ENCODE assay signal across 21 cellular contexts in the genomic region with DNA sequence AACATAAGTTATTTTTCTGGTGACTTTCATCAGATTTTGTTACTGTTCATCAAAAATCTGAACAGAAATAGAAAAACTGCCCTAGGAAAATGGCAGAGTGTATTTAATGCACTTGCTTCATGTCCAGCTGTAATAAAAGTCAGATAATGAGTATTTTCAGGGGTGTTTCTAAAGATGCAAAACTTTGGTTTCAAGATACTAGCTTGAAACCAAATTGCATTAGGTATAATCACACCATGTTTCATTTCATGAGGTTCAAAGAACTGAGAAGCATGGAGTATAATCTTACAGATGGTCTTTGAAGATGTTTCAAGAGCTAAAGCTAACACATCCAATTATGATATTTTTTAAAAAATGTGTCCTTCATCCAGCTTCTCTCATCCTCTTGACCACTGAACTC.
A peak's percentile ranks its signal among the peaks of the same experiment; 100 is the strongest.
DNase-seq lines count a peak whose midpoint lies in the region; ATAC-seq, FAIRE-seq and TF ChIP-seq lines count a peak whose summit lies in the region.
"Had no signal": no experiment of that assay in that cellular context is flagged by ENCODE, and none has a peak within 500 bp of the region (broad histone marks: within the 10 kb centered on the region; RNA-seq: fewer than 3 reads in every experiment).

No MANE protein-coding gene starts in this region.

- intact Hi-C loops in Caco-2 (cut with micrococcal nuclease; ENCODE audit: unreplicated experiment), result no loop called here

- no peaks in the 10 kb centered on the region for H3K36me3 Mint-ChIP-seq in Caco-2 (ENCODE audit: insufficient read depth, unreplicated experiment)
- H3K36me3 Mint-ChIP-seq: T-cell had no signal

- H3K4me3 ChIP-seq in Peyer's patch (no peak overlapping the region), Caco-2 (ENCODE audit: low read depth, low read length) (no peak overlapping the region)
- H3K4me3 ChIP-seq: skin epidermis had no signal

- TF ChIP-seq CTCF in Peyer's patch (IDR thresholded peaks at IDR 0.05), result no peak
- no peak for TF ChIP-seq CTCF in Caco-2 (IDR thresholded peaks at IDR 0.05; ENCODE audit: insufficient read depth in 1 of 2, low read depth in 1 of 2, low read length in 1 of 2, severe bottlenecking in 1 of 2, unreplicated experiment in 1 of 2)

- DNase-seq in Peyer's patch (no peak), iPS-NIHi7 (ENCODE audit: extremely low spot score) (no peak), Caco-2 (no peak)
- DNase-seq: activated CD8-positive, alpha-beta T cell treated with anti-CD3 and anti-CD28 coated beads, Interleukin-2, amount 10 ng/mL, durations not matched to agents 7 days and 5 days; effector CD8-positive, alpha-beta T cell; mesenchymal stem cell; naive thymus-derived CD8-positive, alpha-beta T cell; NCI-H1694 treated with DMSO at 0.1 percent for 48 hours; NCI-H345; stimulated activated CD4-positive, alpha-beta T cell treated with anti-CD3 and anti-CD28 coated beads, Interleukin-4, amount 100 ng/mL, for 24 hours; substantia nigra; T-cell had no signal

- POLR2A ChIA-PET in Caco-2 (lab: Charles Lee), result no interaction called here

- H3K9me3 Mint-ChIP-seq in Caco-2 (ENCODE audit: unreplicated experiment), result no peaks in the 10 kb centered on the region
- H3K9me3 Mint-ChIP-seq: activated T-helper 1 cell treated with anti-CD3 and anti-CD28 coated beads, Interleukin-12 subunit alpha, Interleukin-12 subunit beta, Interleukin-2, Interleukin-4 antibody, amounts not matched to agents 30 ng/mL and 10 ng/mL and 1 ng/mL, durations not matched to agents 14 hours and 24 hours and 36 hours; central memory CD8-positive, alpha-beta T cell; naive thymus-derived CD8-positive, alpha-beta T cell; T-cell had no signal

- peaks cover 30% of the 10 kb centered on the region for H3K4me1 Mint-ChIP-seq in Caco-2 (ENCODE audit: low read depth, unreplicated experiment)
- H3K4me1 Mint-ChIP-seq: central memory CD8-positive, alpha-beta T cell had no signal

- peak; percentile 55 for FAIRE-seq in islet of Langerhans (lab: Jason Lieb, UNC)

- H3K27ac Mint-ChIP-seq in Caco-2 (ENCODE audit: unreplicated experiment), result no peak overlapping the region
- H3K27ac Mint-ChIP-seq: activated CD8-positive, alpha-beta T cell treated with anti-CD3 and anti-CD28 coated beads, Interleukin-2, amount 10 ng/mL, durations not matched to agents 7 days and 5 days; activated T-helper 1 cell treated with anti-CD3 and anti-CD28 coated beads, Interleukin-12 subunit alpha, Interleukin-12 subunit beta, Interleukin-2, Interleukin-4 antibody, amounts not matched to agents 30 ng/mL and 10 ng/mL and 1 ng/mL, durations not matched to agents 14 hours and 24 hours and 36 hours; progenitor cell of endocrine pancreas; T-cell had no signal

- ATAC-seq in GM19043 (IDR thresholded peaks at IDR 0.05; ENCODE audit: low read depth, unreplicated experiment), result peak; percentile 37
- ATAC-seq in HG02588 (IDR thresholded peaks at IDR 0.05; ENCODE audit: unreplicated experiment), result peak; percentile 46
- ATAC-seq in HG03521 (IDR thresholded peaks at IDR 0.05; ENCODE audit: unreplicated experiment), result peak; percentile 39
- no peak for ATAC-seq in HG03135 (IDR thresholded peaks at IDR 0.05; ENCODE audit: unreplicated experiment)
- ATAC-seq: activated CD8-positive, alpha-beta T cell treated with anti-CD3 and anti-CD28 coated beads, Interleukin-2, amount 10 ng/mL, durations not matched to agents 7 days and 5 days; naive thymus-derived CD8-positive, alpha-beta T cell; T-cell had no signal

- H3K27me3 Mint-ChIP-seq in Caco-2 (ENCODE audit: insufficient read depth, unreplicated experiment), result no peaks in the 10 kb centered on the region
- H3K27me3 Mint-ChIP-seq: central memory CD8-positive, alpha-beta T cell; naive thymus-derived CD8-positive, alpha-beta T cell; progenitor cell of endocrine pancreas; T-cell had no signal

- H3K27ac ChIP-seq in Peyer's patch, result no peak overlapping the region
- H3K27ac ChIP-seq: skin epidermis had no signal

- TF ChIP-seq POLR2A in Peyer's patch (IDR thresholded peaks at IDR 0.05), result no peak

- no TSS peak for BruUV-seq in Caco-2 (replicated peaks; lab: Mats Ljungman, UMichigan)

- H3K4me3 Mint-ChIP-seq in Caco-2 (ENCODE audit: unreplicated experiment), result no peak overlapping the region
- H3K4me3 Mint-ChIP-seq: activated CD8-positive, alpha-beta T cell treated with anti-CD3 and anti-CD28 coated beads, Interleukin-2, amount 10 ng/mL, durations not matched to agents 7 days and 5 days; activated T-helper 1 cell treated with anti-CD3 and anti-CD28 coated beads, Interleukin-12 subunit alpha, Interleukin-12 subunit beta, Interleukin-2, Interleukin-4 antibody, amounts not matched to agents 30 ng/mL and 10 ng/mL and 1 ng/mL, durations not matched to agents 14 hours and 24 hours and 36 hours; central memory CD8-positive, alpha-beta T cell; T-cell had no signal

- H3K4me1 ChIP-seq in Peyer's patch (no peaks in the 10 kb centered on the region), Caco-2 (peaks cover 17% of the 10 kb centered on the region)

- CTCF ChIA-PET in Caco-2 (lab: Charles Lee), result no interaction called here

- H3K36me3 ChIP-seq in Peyer's patch (no peaks in the 10 kb centered on the region), Caco-2 (ENCODE audit: control insufficient read depth, insufficient read depth, low read length) (no peaks in the 10 kb centered on the region)

- H3K9me3 ChIP-seq in Peyer's patch (no peaks in the 10 kb centered on the region), Caco-2 (no peaks in the 10 kb centered on the region)

- H3K27me3 ChIP-seq in Peyer's patch (no peaks in the 10 kb centered on the region), Caco-2 (replicated peaks; ENCODE audit: control insufficient read depth, insufficient read depth, low read length) (no peaks in the 10 kb centered on the region)
